17 cellular contexts compared by ENCODE assay signal in the genomic region with DNA sequence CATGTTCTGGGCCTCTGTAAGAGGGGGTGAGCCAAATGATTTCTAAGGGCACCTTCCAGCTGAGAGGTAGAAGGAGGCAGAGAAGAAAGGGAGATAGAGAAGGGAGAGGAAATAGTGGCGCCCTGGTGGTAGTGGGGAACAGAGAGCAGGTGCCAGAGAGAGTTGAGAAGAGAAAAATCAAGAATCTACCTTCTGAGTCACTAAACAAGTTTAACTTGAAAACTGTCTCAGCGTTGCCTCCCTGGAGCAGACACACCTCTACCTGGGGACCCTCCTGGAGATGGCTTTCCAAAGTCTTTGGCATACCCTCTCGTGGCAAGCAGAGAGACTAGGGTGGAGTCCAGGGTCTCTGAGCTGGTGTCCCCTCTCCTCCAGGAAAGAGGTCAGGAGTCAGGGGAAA. TPM values are rescaled to one million over a fixed set of nuclear protein-coding genes. Genes with fewer than 3 reads are reported as not detected.
DNase-seq lines count a peak whose midpoint lies in the region; ATAC-seq and TF ChIP-seq lines count a peak whose summit lies in the region.
"Had no signal": no experiment of that assay in that cellular context is flagged by ENCODE, and none has a peak within 500 bp of the region (broad histone marks: within the 10 kb centered on the region; RNA-seq: fewer than 3 reads in every experiment).

No MANE protein-coding gene starts in this region.

- no peaks in the 10 kb centered on the region for H3K9me3 Mint-ChIP-seq in natural killer cell treated with Interleukin-12 subunit alpha and Interleukin-12 subunit beta and Interleukin-15 and Interleukin-18, amount 100 ng/mL, for 72 hours
- H3K9me3 Mint-ChIP-seq in natural killer cell (no peaks in the 10 kb centered on the region), mesothelial cell of epicardium (no peaks in the 10 kb centered on the region), endothelial cell (ENCODE audit: unreplicated experiment) (no peaks in the 10 kb centered on the region)
- H3K9me3 Mint-ChIP-seq: stimulated activated naive CD8-positive, alpha-beta T cell treated with anti-CD3 and anti-CD28 coated beads, Interleukin-15, Interleukin-2, amounts not matched to agents 100 ng/mL and 50 ng/mL, for 24 hours had no signal

- no peaks in the 10 kb centered on the region for H3K27me3 ChIP-seq in ascending aorta
- H3K27me3 ChIP-seq: sigmoid colon had no signal

- intact Hi-C loops in natural killer cell (cut with micrococcal nuclease) (no loop called here), ascending aorta (cut with DNase I) (loop anchor here (2.0 kb wide), 1 partner anchor 49 kb away; the partner anchor contains the start of gene ELK4)

- H3K4me3 ChIP-seq in ascending aorta = no peak overlapping the region
- H3K4me3 ChIP-seq: K562 had no signal

- no peaks in the 10 kb centered on the region for H3K36me3 ChIP-seq in ascending aorta
- H3K36me3 ChIP-seq: sigmoid colon had no signal

- no peak for DNase-seq in natural killer cell treated with Interleukin-12 subunit alpha and Interleukin-12 subunit beta and Interleukin-15 and Interleukin-18, amount 100 ng/mL, for 72 hours (ENCODE audit: low spot score)
- DNase-seq in natural killer cell (no peak), ascending aorta (ENCODE audit: low spot score in 2 of 2) (no peak), mesothelial cell of epicardium (ENCODE audit: low spot score in 2 of 2, unreplicated experiment in 2 of 2) (no peak), SIG-M5 (lab: John Stamatoyannopoulos, UW) (no peak), HuH-7 (ENCODE audit: low spot score) (no peak), endothelial cell (ENCODE audit: low spot score) (no peak)
- DNase-seq: activated gamma-delta T cell treated with Interleukin-2 at 50 U/mL for 16 hours, aorta, GDM1, NCI-H2081, NCI-H524 treated with DMSO at 0.1 percent for 48 hours, sigmoid colon had no signal

- H3K4me1 ChIP-seq in ascending aorta = peaks cover 0 to 21% of the 10 kb centered on the region in 2 donors

- H3K9me3 ChIP-seq in ascending aorta = no peaks in the 10 kb centered on the region
- H3K9me3 ChIP-seq: sigmoid colon had no signal

- no peaks in the 10 kb centered on the region for H3K36me3 Mint-ChIP-seq in natural killer cell treated with Interleukin-12 subunit alpha and Interleukin-12 subunit beta and Interleukin-15 and Interleukin-18, amount 100 ng/mL, for 72 hours
- H3K36me3 Mint-ChIP-seq in natural killer cell (no peaks in the 10 kb centered on the region), mesothelial cell of epicardium (no peaks in the 10 kb centered on the region), endothelial cell (ENCODE audit: low read depth, unreplicated experiment) (no peaks in the 10 kb centered on the region)

- H3K4me3 Mint-ChIP-seq in natural killer cell treated with Interleukin-12 subunit alpha and Interleukin-12 subunit beta and Interleukin-15 and Interleukin-18, amount 100 ng/mL, for 72 hours = peak overlapping the region; percentile 75
- H3K4me3 Mint-ChIP-seq in natural killer cell (no peak overlapping the region), mesothelial cell of epicardium (peak overlapping the region; percentile 65), endothelial cell (ENCODE audit: unreplicated experiment) (no peak overlapping the region)

- H3K27ac ChIP-seq in ascending aorta = peak overlapping the region; percentile 78 to 88
- H3K27ac ChIP-seq: HL-60, sigmoid colon had no signal

- H3K4me1 Mint-ChIP-seq in natural killer cell treated with Interleukin-12 subunit alpha and Interleukin-12 subunit beta and Interleukin-15 and Interleukin-18, amount 100 ng/mL, for 72 hours (ENCODE audit: low read depth in 2 of 2) = peaks cover 23 to 24% of the 10 kb centered on the region in 2 donors
- H3K4me1 Mint-ChIP-seq in natural killer cell (peaks cover 14 to 19% of the 10 kb centered on the region in 2 donors), mesothelial cell of epicardium (peaks cover 26% of the 10 kb centered on the region), endothelial cell (ENCODE audit: unreplicated experiment) (peaks cover 35% of the 10 kb centered on the region)

- H3K27me3 Mint-ChIP-seq in natural killer cell treated with Interleukin-12 subunit alpha and Interleukin-12 subunit beta and Interleukin-15 and Interleukin-18, amount 100 ng/mL, for 72 hours = peaks cover 10 to 15% of the 10 kb centered on the region in 2 donors
- peaks cover 11 to 15% of the 10 kb centered on the region in 2 donors for H3K27me3 Mint-ChIP-seq in natural killer cell (ENCODE audit: low read depth in 2 of 2)
- H3K27me3 Mint-ChIP-seq in mesothelial cell of epicardium (ENCODE audit: low read depth) = no peaks in the 10 kb centered on the region
- H3K27me3 Mint-ChIP-seq in endothelial cell (ENCODE audit: unreplicated experiment) = peaks cover 12% of the 10 kb centered on the region

- H3K27ac Mint-ChIP-seq in natural killer cell treated with Interleukin-12 subunit alpha and Interleukin-12 subunit beta and Interleukin-15 and Interleukin-18, amount 100 ng/mL, for 72 hours = peak overlapping the region in 1 of 2 donors; percentile 37
- H3K27ac Mint-ChIP-seq in natural killer cell (no peak overlapping the region), mesothelial cell of epicardium (no peak overlapping the region), endothelial cell (ENCODE audit: unreplicated experiment) (no peak overlapping the region)
- H3K27ac Mint-ChIP-seq: stimulated activated naive CD8-positive, alpha-beta T cell treated with anti-CD3 and anti-CD28 coated beads, Interleukin-15, Interleukin-2, amounts not matched to agents 100 ng/mL and 50 ng/mL, for 24 hours had no signal

- TF ChIP-seq CTCF in natural killer cell (IDR thresholded peaks at IDR 0.05) (no peak), ascending aorta (IDR thresholded peaks at IDR 0.05) (no peak), mesothelial cell of epicardium (IDR thresholded peaks at IDR 0.05; ENCODE audit: unreplicated experiment) (no peak), endothelial cell (IDR thresholded peaks at IDR 0.05; ENCODE audit: unreplicated experiment) (no peak)

- no peak for ATAC-seq in natural killer cell treated with Interleukin-12 subunit alpha and Interleukin-12 subunit beta and Interleukin-15 and Interleukin-18, amount 100 ng/mL, for 72 hours
- ATAC-seq in natural killer cell = no peak
- ATAC-seq in HG02759 (IDR thresholded peaks at IDR 0.05; ENCODE audit: unreplicated experiment) = no peak
- ATAC-seq: K562 had no signal

RNA-seq across cellular contexts. Expression of gene SLC45A3, which starts 1.1 kb away (rescaled TPM):
- 1 to 10 TPM in 1 of 2 donors, under 1 TPM in 1; 0.64 to 5.1 TPM for total RNA-seq in natural killer cell treated with Interleukin-12 subunit alpha and Interleukin-12 subunit beta and Interleukin-15 and Interleukin-18, amount 100 ng/mL, for 72 hours
- total RNA-seq in natural killer cell (10 to 100 TPM in 1 of 3 donors, 1 to 10 TPM in 1, under 1 TPM in 1; 0.31 to 28.8 (median 1.8) TPM), ascending aorta (3.4 TPM), mesothelial cell of epicardium (7.0 to 7.5 TPM (median 7.1 TPM) in 3 replicates), endothelial cell (ENCODE audit: unreplicated experiment) (9.2 TPM)

RNA-seq across cellular contexts. Expression of gene ELK4, which starts 49.6 kb away (rescaled TPM):
- total RNA-seq in natural killer cell treated with Interleukin-12 subunit alpha and Interleukin-12 subunit beta and Interleukin-15 and Interleukin-18, amount 100 ng/mL, for 72 hours = 10 to 100 TPM; 78.7 to 97.8 TPM
- total RNA-seq in natural killer cell (100 to 1,000 TPM; 107 to 155 (median 139) TPM), ascending aorta (23.7 TPM), mesothelial cell of epicardium (32.2 to 36.8 TPM (median 34.8 TPM) in 3 replicates), endothelial cell (ENCODE audit: unreplicated experiment) (57.1 TPM)

Comparison
In these comparisons a context has a peak if more than half of its experiments do, and no peak if none do; other contexts are left out.
1. H3K4me3 Mint-ChIP-seq: peak in natural killer cell treated with Interleukin-12 subunit alpha and Interleukin-12 subunit beta and Interleukin-15 and Interleukin-18, amount 100 ng/mL, for 72 hours (single experiment) and mesothelial cell of epicardium (single experiment); none in natural killer cell (single experiment) and endothelial cell (single experiment).